Comparison of ENCODE assay signal across 12 cellular contexts in genomic region chr6:139249387-139249786, GRCh38. TPM values are rescaled to one million over a fixed set of nuclear protein-coding genes. Genes with fewer than 3 reads are reported as not detected.
DNase-seq lines count a peak whose midpoint lies in the region; ATAC-seq, FAIRE-seq and TF ChIP-seq lines count a peak whose summit lies in the region.
"Had no signal": no experiment of that assay in that cellular context is flagged by ENCODE, and none has a peak within 500 bp of the region (broad histone marks: within the 10 kb centered on the region; RNA-seq: fewer than 3 reads in every experiment).

No MANE protein-coding gene starts in this region.

- SMC1A ChIA-PET in GM12878 (lab: Charles Lee; ENCODE audit: uncharacterized antibody, unreplicated experiment) = interaction anchor here (0.9 to 2.3 kb wide), 5 partner anchors 14 to 43 kb away, joined by 3 to 7 read pairs (median 7); no protein-coding TSS in a partner anchor

- TF ChIP-seq CTCF in GM12878 (IDR thresholded peaks at IDR 0.05 in 2 of 3, conservative IDR thresholded peaks at IDR 0.05 in 1 of 3; ENCODE audit: control insufficient read depth in 2 of 3, extremely low read depth in 1 of 3, insufficient read depth in 1 of 3, low read depth in 3 of 3, low read length in 3 of 3) (no peak), Peyer's patch (IDR thresholded peaks at IDR 0.05) (no peak)

- H3K9ac ChIP-seq in GM12878 (ENCODE audit: control insufficient read depth, insufficient read depth, low read length) = no peak overlapping the region

- TF ChIP-seq POLR2A in GM12878 (IDR thresholded peaks at IDR 0.05; ENCODE audit: low read depth, low read length) = no peak
- TF ChIP-seq POLR2A in Peyer's patch (IDR thresholded peaks at IDR 0.05) = no peak

- CTCF ChIA-PET in GM12878 (lab: Yijun Ruan, JAX) = interaction anchor here (1.0 to 2.4 kb wide), 6 partner anchors 13 to 116 kb away, joined by 3 to 22 read pairs (median 12); no protein-coding TSS in a partner anchor

- no peaks in the 10 kb centered on the region for H3K9me3 ChIP-seq in GM12878 (replicated peaks; ENCODE audit: control insufficient read depth, insufficient read depth, low read length)
- no peaks in the 10 kb centered on the region for H3K9me3 ChIP-seq in Peyer's patch

- POLR2A ChIA-PET in GM12878 (lab: Charles Lee) = interaction anchor here (0.7 kb wide), 1 partner anchor 27 kb away, joined by 5 read pairs; no protein-coding TSS in a partner anchor

- intact Hi-C loops in GM12878 (cut with micrococcal nuclease; ENCODE audit: unreplicated experiment) = no loop called here

- BruUV-seq in GM12878 (replicated peaks; lab: Mats Ljungman, UMichigan) = no TSS peak

- in situ Hi-C loops in GM12878 (cut with MboI) = no loop called here

- H3K79me2 ChIP-seq in GM12878 (ENCODE audit: control insufficient read depth, insufficient read depth, low read length) = no peaks in the 10 kb centered on the region

- H3K27me3 ChIP-seq in GM12878 (replicated peaks in 1 of 2; ENCODE audit: control insufficient read depth in 2 of 2, insufficient read depth in 2 of 2, low read length in 1 of 2) (no peaks in the 10 kb centered on the region), Peyer's patch (no peaks in the 10 kb centered on the region)

- RAD21 ChIA-PET in GM12878 (lab: Charles Lee; ENCODE audit: unreplicated experiment) = interaction anchor here (0.9 to 2.3 kb wide), 5 partner anchors 10 to 116 kb away, joined by 3 to 15 read pairs (median 7); no protein-coding TSS in a partner anchor

- TF ChIP-seq RAD21 in GM12878 (IDR thresholded peaks at IDR 0.05; ENCODE audit: insufficient read depth, low read depth, low read length) = no peak

- DNase-seq in activated T-cell treated with anti-CD3 and anti-CD28 coated beads for 24 hours (ENCODE audit: low read depth) (peak; percentile 27), GM12878 (ENCODE audit: low read depth, low spot score) (no peak), Peyer's patch (no peak), NCI-H1436 (lab: John Stamatoyannopoulos, UW) (no peak)
- no peak for DNase-seq in activated T-cell treated with anti-CD3 and anti-CD28 coated beads, Interleukin-2, amount 50 U/mL, for 1 hour
- DNase-seq in activated CD4-positive, alpha-beta T cell treated with anti-CD3 and anti-CD28 coated beads for 4 hours = peak; percentile 37 to 45
- DNase-seq in stimulated activated CD8-positive, alpha-beta memory T cell treated with anti-CD3 and anti-CD28 coated beads, Interleukin-7, amount 100 ng/mL, for 24 hours (ENCODE audit: low read depth) = peak; percentile 9
- DNase-seq: EL, KG1, NCI-H2107 had no signal

- H3K27ac ChIP-seq in GM12878 (ENCODE audit: control insufficient read depth, insufficient read depth) (no peak overlapping the region), Peyer's patch (no peak overlapping the region)

- no peak overlapping the region for H2AFZ ChIP-seq in GM12878 (ENCODE audit: control insufficient read depth, low read depth, low read length)

- H3K4me3 ChIP-seq in GM12878 = no peak overlapping the region
- no peak overlapping the region for H3K4me3 ChIP-seq in Peyer's patch

- no peak overlapping the region for H3K4me2 ChIP-seq in GM12878 (ENCODE audit: control insufficient read depth, insufficient read depth)

- FAIRE-seq in GM12878 (lab: Jason Lieb, UNC) = no peak

- TF ChIP-seq EP300 in GM12878 (IDR thresholded peaks at IDR 0.05; ENCODE audit: borderline replicate concordance in 1 of 2, control insufficient read depth in 1 of 2, low read depth in 2 of 2, low read length in 2 of 2) = no peak

- no peaks in the 10 kb centered on the region for H4K20me1 ChIP-seq in GM12878 (ENCODE audit: control insufficient read depth, insufficient read depth)

- H3K4me1 ChIP-seq in GM12878 (ENCODE audit: control insufficient read depth, insufficient read depth, low read length) (peaks cover 13% of the 10 kb centered on the region), Peyer's patch (peaks cover 0 to 7% (median 3%) of the 10 kb centered on the region in 4 donors)

- 23% methylated on average over 4 of the region's 4 CpGs for whole genome bisulfite sequencing in GM12878 (ENCODE audit: insufficient coverage, insufficient replicate concordance, low lambda C conversion rate, missing lambda C conversion rate)

- H3K36me3 ChIP-seq in GM12878 (ENCODE audit: control insufficient read depth in 2 of 2, insufficient read depth in 2 of 2, low read length in 1 of 2) (no peaks in the 10 kb centered on the region), Peyer's patch (no peaks in the 10 kb centered on the region)

- ATAC-seq in GM12878 (peak; percentile 41), HG03469 (IDR thresholded peaks at IDR 0.05; ENCODE audit: unreplicated experiment) (no peak)
- ATAC-seq: Panc1 had no signal

TF ChIP-seq in GM12878, 131 proteins besides CTCF, POLR2A, EP300 and RAD21:
- TF ChIP-seq MXI1 (IDR thresholded peaks at IDR 0.05; ENCODE audit: low read depth, low read length) (no peak), JUNB (IDR thresholded peaks at IDR 0.05) (0 out of 2 replicates have a peak, but pooled peaks have one; percentile 26), SP1 (IDR thresholded peaks at IDR 0.05; ENCODE audit: low read depth, low read length) (no peak), MEF2A (IDR thresholded peaks at IDR 0.05; ENCODE audit: insufficient read depth, low read depth, low read length) (no peak), MYB (IDR thresholded peaks at IDR 0.05; ENCODE audit: borderline replicate concordance, low read depth, low read length) (no peak), MTA3 (IDR thresholded peaks at IDR 0.05; ENCODE audit: borderline replicate concordance, low read length) (no peak)

RNA-seq across cellular contexts. Expression of gene TXLNB, which starts 42.4 kb away (rescaled TPM):
- 9.3 and 10.2 TPM in 2 replicates for total RNA-seq in GM12878 (2013; cell fraction: nucleolus; rRNA removed)
- total RNA-seq in GM12878 (2014; rRNA removed) = 0.23 and 0.27 TPM in 2 replicates
- total RNA-seq in GM12878 (2014; rRNA removed; fragmentation: Illumina TruSeq; extraction: Trizol) = 0.36 and 0.69 TPM in 2 replicates
- 0.21 TPM in 2 replicates for total RNA-seq in GM12878 (2021)
- 0.29 TPM for polyA plus RNA-seq in GM12878 (2011; ENCODE audit: low read depth)
- polyA plus RNA-seq in GM12878 (2011; rRNA removed) = 1.3 and 2.1 TPM in 2 replicates
- 0.57 and 0.89 TPM in 2 replicates for polyA plus RNA-seq in GM12878 (2011; cell fraction: cytosol; rRNA removed)
- 1.5 and 2.4 TPM in 2 replicates for polyA plus RNA-seq in GM12878 (2011; cell fraction: nucleus; rRNA removed)
- 0.38 and 1.1 TPM in 2 replicates for polyA plus RNA-seq in GM12878 (2012)
- polyA plus RNA-seq in GM12878 (2014; fragmentation: Illumina TruSeq; extraction: Trizol) = 0.05 and 0.22 TPM in 2 replicates
- polyA plus RNA-seq in GM12878 (2014; fragmentation: Nextera tagmentation; extraction: Ambion mirVana) = under 1 TPM; 0.07 to 0.10 TPM
- 0.05 and 0.68 TPM in 2 replicates for polyA plus RNA-seq in GM12878 (2014; rRNA removed)
- under 1 TPM in 1 of 2 experiments, not detected in 1; 0.21 TPM for polyA plus RNA-seq in GM12878 (2016; fragmentation: Nextera tagmentation; extraction: Ambion mirVana)
- polyA minus RNA-seq in GM12878 (2011; rRNA and poly(A)+ RNA removed) = 1.9 and 2.2 TPM in 2 replicates
- polyA minus RNA-seq in GM12878 (2011; cell fraction: cytosol; rRNA and poly(A)+ RNA removed) = 1.3 TPM in 1 of 2 replicates, not detected in the other
- polyA minus RNA-seq in GM12878 (2011; cell fraction: nucleus; rRNA and poly(A)+ RNA removed) = 1.3 and 1.6 TPM in 2 replicates
- 1 to 10 TPM in 2 of 4 donors, under 1 TPM in 1, not detected in 1; 0.54 to 1.7 (median 1.0) TPM for total RNA-seq in Peyer's patch

Comparison
In these comparisons a context has a peak if more than half of its experiments do, and no peak if none do; other contexts are left out.
1. DNase-seq: peak in activated T-cell treated with anti-CD3 and anti-CD28 coated beads for 24 hours (single experiment), activated CD4-positive, alpha-beta T cell treated with anti-CD3 and anti-CD28 coated beads for 4 hours (2 of 2) and stimulated activated CD8-positive, alpha-beta memory T cell treated with anti-CD3 and anti-CD28 coated beads, Interleukin-7, amount 100 ng/mL, for 24 hours (single experiment); none in activated T-cell treated with anti-CD3 and anti-CD28 coated beads, Interleukin-2, amount 50 U/mL, for 1 hour (single experiment), GM12878 (single experiment), Peyer's patch (0 of 3) and NCI-H1436 (single experiment).